Comparison of ENCODE assay signal across 8 cellular contexts in genomic region chr5:611731-612486, GRCh38. TPM values are rescaled to one million over a fixed set of nuclear protein-coding genes. Genes with fewer than 3 reads are reported as not detected.
DNase-seq lines count a peak whose midpoint lies in the region; FAIRE-seq and TF ChIP-seq lines count a peak whose summit lies in the region.

A gene with protein sequence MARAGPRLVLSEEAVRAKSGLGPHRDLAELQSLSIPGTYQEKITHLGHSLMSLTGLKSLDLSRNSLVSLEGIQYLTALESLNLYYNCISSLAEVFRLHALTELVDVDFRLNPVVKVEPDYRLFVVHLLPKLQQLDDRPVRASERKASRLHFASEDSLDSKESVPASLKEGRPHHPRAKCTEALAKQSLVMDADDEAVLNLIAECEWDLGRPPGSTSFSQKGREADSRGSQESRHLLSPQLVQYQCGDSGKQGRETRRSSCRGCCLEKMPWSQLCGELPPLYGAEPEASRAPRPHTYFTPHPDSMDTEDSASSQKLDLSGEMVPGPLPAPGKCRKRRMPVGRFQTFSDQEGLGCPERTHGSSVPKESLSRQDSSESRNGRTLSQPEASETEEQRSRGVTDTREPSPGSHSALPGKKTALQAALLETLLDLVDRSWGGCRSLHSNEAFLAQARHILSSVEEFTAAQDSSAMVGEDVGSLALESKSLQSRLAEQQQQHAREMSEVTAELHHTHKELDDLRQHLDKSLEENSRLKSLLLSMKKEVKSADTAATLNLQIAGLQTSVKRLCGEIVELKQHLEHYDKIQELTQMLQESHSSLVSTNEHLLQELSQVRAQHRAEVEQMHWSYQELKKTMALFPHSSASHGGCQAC (plus strand): TSS chr5:612340. CDS start chr5:612362, 22 bp downstream.

- no peak for FAIRE-seq in H54 (lab: Jason Lieb, UNC)

- H3K27me3 ChIP-seq in MG63 (no peaks in the 10 kb centered on the region), SJSA1 (replicated peaks) (no peaks in the 10 kb centered on the region), neutrophil (peaks cover 27% of the 10 kb centered on the region)

- H3K27ac ChIP-seq in SJSA1: no peak within 1 kb of the TSS
- peak within 1 kb of the TSS; percentile 46 for H3K27ac ChIP-seq in neutrophil

- peak within 1 kb of the TSS; percentile 65 for H3K4me3 ChIP-seq in MG63
- H3K4me3 ChIP-seq in SJSA1: peak within 1 kb of the TSS; percentile 71
- H3K4me3 ChIP-seq in neutrophil (ENCODE audit: low read depth in 1 of 2, low read length in 1 of 2): peak within 1 kb of the TSS; percentile 70 to 87

- peak; percentile 84 for TF ChIP-seq POLR2A in H54 (IDR thresholded peaks at IDR 0.05; ENCODE audit: low read depth, low read length)

- H3K4me1 ChIP-seq in SJSA1 (replicated peaks) (0 out of 2 replicates have a peak, but pooled peaks cover 5% of the 10 kb centered on the region), neutrophil (ENCODE audit: control insufficient read depth in 1 of 2, insufficient read depth in 1 of 2, low read depth in 1 of 2, low read length in 1 of 2) (peaks cover 15 to 18% of the 10 kb centered on the region in 2 experiments)

- peak; percentile 83 for DNase-seq in ELF-1 (ENCODE audit: low read depth, low spot score)
- DNase-seq in H54 (ENCODE audit: insufficient read length, low spot score): peak; percentile 98
- peak; percentile 86 for DNase-seq in MG63
- DNase-seq in SJSA1 (ENCODE audit: low read depth in 1 of 2, low spot score in 2 of 2): peak; percentile 53 to 90
- DNase-seq in activated gamma-delta T cell treated with Interleukin-2 at 50 U/mL for 16 hours: peak; percentile 94
- DNase-seq in foreskin melanocyte: peak; percentile 57
- DNase-seq in stromal cell of bone marrow (ENCODE audit: low read depth): peak; percentile 65

- TF ChIP-seq CTCF in neutrophil (IDR thresholded peaks at IDR 0.05): peak; percentile 37

- H3K9me3 ChIP-seq in MG63: peaks cover 19% of the 10 kb centered on the region
- no peaks in the 10 kb centered on the region for H3K9me3 ChIP-seq in SJSA1 (replicated peaks)
- no peaks in the 10 kb centered on the region for H3K9me3 ChIP-seq in neutrophil

- H3K36me3 ChIP-seq in MG63 (peaks cover 14% of the 10 kb centered on the region), SJSA1 (no peaks in the 10 kb centered on the region; the same call in 1 of the 2 replicates), neutrophil (no peaks in the 10 kb centered on the region)

RNA-seq across cellular contexts. Expression of the gene that starts here (rescaled TPM):
- 6.3 and 6.5 TPM in 2 replicates for total RNA-seq in MG63 (2014; rRNA removed; shearing (Covaris generic); ENCODE audit: low replicate concordance)
- total RNA-seq in SJSA1 (2014; rRNA removed; shearing (Covaris generic)): 5.7 and 8.2 TPM in 2 replicates
